ENCODE assay signal across 8 cellular contexts in the genomic region with DNA sequence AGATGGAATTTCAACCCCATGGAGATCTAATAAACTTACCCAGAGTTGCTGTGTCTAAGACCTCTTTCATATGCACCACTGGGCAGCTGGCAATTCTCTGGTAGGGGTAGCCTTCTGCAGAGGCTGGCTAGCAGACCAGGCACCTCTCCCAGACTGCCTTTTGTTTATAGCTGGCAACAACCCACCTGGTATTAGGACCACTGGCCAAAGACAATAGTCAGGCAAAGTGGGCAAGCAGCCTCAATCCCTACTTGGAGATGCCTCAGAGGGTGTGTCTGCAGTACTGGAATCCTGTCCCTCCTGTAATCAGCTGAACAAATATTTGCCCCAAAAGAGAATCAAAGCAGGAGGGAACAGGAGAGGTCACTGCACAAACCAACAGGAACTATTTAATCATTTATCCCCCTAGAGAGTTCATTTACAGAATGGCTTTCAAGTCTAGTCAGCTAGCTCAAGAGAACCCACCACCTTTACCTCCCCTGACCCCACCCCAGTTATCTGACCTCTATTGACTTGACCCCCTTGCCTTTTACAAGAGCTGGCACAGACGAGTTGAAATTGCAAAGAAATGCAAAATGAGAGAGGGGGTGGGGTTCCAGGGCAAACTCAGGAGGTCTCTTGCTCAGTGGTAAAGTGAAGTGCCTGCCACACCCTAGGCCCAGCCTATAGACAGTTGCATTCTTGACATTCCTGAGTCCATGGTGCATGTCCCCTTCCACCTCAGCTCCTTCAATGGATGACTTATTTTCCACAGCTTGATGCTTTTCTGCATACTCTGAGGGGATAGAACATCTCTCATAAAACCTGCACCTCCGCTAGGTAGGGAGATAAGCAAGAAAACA. TPM values are rescaled to one million over a fixed set of nuclear protein-coding genes. Genes with fewer than 3 reads are reported as not detected.
A peak's percentile ranks its signal among the peaks of the same experiment; 100 is the strongest.
DNase-seq lines count a peak whose midpoint lies in the region; ATAC-seq and TF ChIP-seq lines count a peak whose summit lies in the region.

No MANE protein-coding gene starts in this region.

- H3K9ac ChIP-seq in iPS-20b (ENCODE audit: low read depth, low read length) = peak overlapping the region; percentile 42; the same call in 1 of the 2 replicates
- H3K9ac ChIP-seq in smooth muscle cell (ENCODE audit: low read depth) = peak overlapping the region; percentile 7

- peak overlapping the region; percentile 82 for H3K4me2 ChIP-seq in smooth muscle cell

- H3K36me3 ChIP-seq in iPS-20b (ENCODE audit: insufficient read depth, low read depth, low read length) = peaks cover 46% of the 10 kb centered on the region
- H3K36me3 ChIP-seq in smooth muscle cell (ENCODE audit: low read depth) = no peaks in the 10 kb centered on the region

- H3K4me1 Mint-ChIP-seq in activated naive CD8-positive, alpha-beta T cell treated with anti-CD3 and anti-CD28 coated beads, Interleukin-2, amount 10 ng/mL, durations not matched to agents 7 days and 5 days = peaks cover 54% of the 10 kb centered on the region

- no peak overlapping the region for H3K27ac ChIP-seq in iPS-20b (ENCODE audit: low read length)
- H3K27ac ChIP-seq in smooth muscle cell (ENCODE audit: low read depth) = peak overlapping the region; percentile 69

- no peaks in the 10 kb centered on the region for H4K20me1 ChIP-seq in smooth muscle cell (ENCODE audit: low read depth)

- no peaks in the 10 kb centered on the region for H3F3A ChIP-seq in smooth muscle cell (ENCODE audit: low read depth)

- ATAC-seq in activated naive CD8-positive, alpha-beta T cell treated with anti-CD3 and anti-CD28 coated beads, Interleukin-2, amount 10 ng/mL, durations not matched to agents 7 days and 5 days (ENCODE audit: low read depth) = no peak
- no peak for ATAC-seq in HG02938 (IDR thresholded peaks at IDR 0.05; ENCODE audit: unreplicated experiment)

- H3K27me3 ChIP-seq in iPS-20b (ENCODE audit: insufficient read depth, low read length) (no peaks in the 10 kb centered on the region), smooth muscle cell (ENCODE audit: low read depth) (no peaks in the 10 kb centered on the region)

- POLR2A ChIA-PET in activated naive CD8-positive, alpha-beta T cell treated with anti-CD3 and anti-CD28 coated beads, Interleukin-2, amount 10 ng/mL, durations not matched to agents 7 days and 5 days (lab: Charles Lee) = interaction anchor here (1.1 to 8.1 kb wide), 6 partner anchors 12 to 59 kb away, joined by 4 to 149 read pairs (median 8); no protein-coding TSS in a partner anchor

- no peaks in the 10 kb centered on the region for H3K9me3 ChIP-seq in iPS-20b (ENCODE audit: insufficient read depth, low read depth, low read length)
- no peaks in the 10 kb centered on the region for H3K9me3 ChIP-seq in smooth muscle cell (replicated peaks; ENCODE audit: low read depth)

- H3K9me3 Mint-ChIP-seq in activated naive CD8-positive, alpha-beta T cell treated with anti-CD3 and anti-CD28 coated beads, Interleukin-2, amount 10 ng/mL, durations not matched to agents 7 days and 5 days = no peaks in the 10 kb centered on the region

- H3K27me3 Mint-ChIP-seq in activated naive CD8-positive, alpha-beta T cell treated with anti-CD3 and anti-CD28 coated beads, Interleukin-2, amount 10 ng/mL, durations not matched to agents 7 days and 5 days = no peaks in the 10 kb centered on the region

- peak overlapping the region; percentile 97 for H3K4me3 ChIP-seq in iPS-20b (ENCODE audit: low read length)
- peak overlapping the region; percentile 58 for H3K4me3 ChIP-seq in smooth muscle cell

- H3K36me3 Mint-ChIP-seq in activated naive CD8-positive, alpha-beta T cell treated with anti-CD3 and anti-CD28 coated beads, Interleukin-2, amount 10 ng/mL, durations not matched to agents 7 days and 5 days = peaks cover 59% of the 10 kb centered on the region

- peak overlapping the region; percentile 65 for H3K27ac Mint-ChIP-seq in activated naive CD8-positive, alpha-beta T cell treated with anti-CD3 and anti-CD28 coated beads, Interleukin-2, amount 10 ng/mL, durations not matched to agents 7 days and 5 days

- no peak for TF ChIP-seq CTCF in smooth muscle cell (IDR thresholded peaks at IDR 0.05; ENCODE audit: borderline replicate concordance, insufficient read depth, poor library complexity, severe bottlenecking)

- DNase-seq in Ammon's horn (ENCODE audit: low spot score) (peak; percentile 76), HuH-7 (ENCODE audit: low spot score) (peak; percentile 73), smooth muscle cell (lab: John Stamatoyannopoulos, UW; ENCODE audit: unreplicated experiment) (no peak), NCI-H2171 (lab: John Stamatoyannopoulos, UW) (no peak), NCI-H526 (lab: John Stamatoyannopoulos, UW) (no peak)
- no peak for DNase-seq in activated naive CD8-positive, alpha-beta T cell treated with anti-CD3 and anti-CD28 coated beads, Interleukin-2, amount 10 ng/mL, durations not matched to agents 7 days and 5 days

- H3K4me3 Mint-ChIP-seq in activated naive CD8-positive, alpha-beta T cell treated with anti-CD3 and anti-CD28 coated beads, Interleukin-2, amount 10 ng/mL, durations not matched to agents 7 days and 5 days = peak overlapping the region; percentile 99

- 57% methylated on average over 2 of the region's 2 CpGs for WGBS in smooth muscle cell (ENCODE audit: low lambda C conversion rate)

- peaks cover 51% of the 10 kb centered on the region for H3K4me1 ChIP-seq in iPS-20b (ENCODE audit: insufficient read depth, low read length)
- peaks cover 34% of the 10 kb centered on the region for H3K4me1 ChIP-seq in smooth muscle cell (ENCODE audit: low read depth)

- no peak overlapping the region for H2AFZ ChIP-seq in smooth muscle cell (ENCODE audit: low read depth)

- H3K79me2 ChIP-seq in smooth muscle cell (ENCODE audit: low read depth) = peaks cover 67% of the 10 kb centered on the region

RNA-seq across cellular contexts. Expression of gene BCL2L1, which starts 2.8 kb away (rescaled TPM):
- total RNA-seq in activated naive CD8-positive, alpha-beta T cell treated with anti-CD3 and anti-CD28 coated beads, Interleukin-2, amount 10 ng/mL, durations not matched to agents 7 days and 5 days = 10 to 100 TPM; 61.7 to 64.5 TPM
- total RNA-seq in smooth muscle cell = 35.5 and 47.0 TPM in 2 replicates
- 24.8 and 41.1 TPM in 2 replicates for polyA plus RNA-seq in smooth muscle cell

RNA-seq across cellular contexts. Expression of gene TPX2, which starts 19.2 kb away (rescaled TPM):
- total RNA-seq in activated naive CD8-positive, alpha-beta T cell treated with anti-CD3 and anti-CD28 coated beads, Interleukin-2, amount 10 ng/mL, durations not matched to agents 7 days and 5 days = 100 to 1,000 TPM; 111 to 114 TPM
- 24.5 and 28.3 TPM in 2 replicates for total RNA-seq in smooth muscle cell
- polyA plus RNA-seq in smooth muscle cell = 18.7 and 21.7 TPM in 2 replicates

Comparison
In these comparisons a context has a peak if more than half of its experiments do, and no peak if none do; other contexts are left out.
1. DNase-seq: peak in Ammon's horn (single experiment) and HuH-7 (single experiment); none in activated naive CD8-positive, alpha-beta T cell treated with anti-CD3 and anti-CD28 coated beads, Interleukin-2, amount 10 ng/mL, durations not matched to agents 7 days and 5 days (single experiment), smooth muscle cell (single experiment), NCI-H2171 (single experiment) and NCI-H526 (0 of 2).